8 cellular contexts compared by ENCODE assay signal in genomic region chr20:34363062-34364012, GRCh38. TPM values are rescaled to one million over a fixed set of nuclear protein-coding genes. Genes with fewer than 3 reads are reported as not detected.
DNase-seq lines count a peak whose midpoint lies in the region; ATAC-seq and TF ChIP-seq lines count a peak whose summit lies in the region.

ITCH (plus strand) TSS chr20:34363273; CDS start chr20:34393812, 30,539 bp downstream.

- H3K36me3 ChIP-seq in BJ (ENCODE audit: control insufficient read depth, insufficient read depth, low read length): no peaks in the 10 kb centered on the region

- peak; percentile 87 for ATAC-seq in GM19324 (IDR thresholded peaks at IDR 0.05; ENCODE audit: low FRiP score, unreplicated experiment)
- ATAC-seq in HG03469 (IDR thresholded peaks at IDR 0.05; ENCODE audit: unreplicated experiment): peak; percentile 71
- peak; percentile 97 for ATAC-seq in left lobe of liver

- POLR2A ChIA-PET in BJ (lab: Charles Lee): interaction anchor here (0.6 to 1.0 kb wide), 6 partner anchors 27 to 162 kb away, joined by 3 to 6 read pairs (median 4); no protein-coding TSS in a partner anchor
- POLR2A ChIA-PET in activated CD4-positive, alpha-beta T cell treated with anti-CD3 and anti-CD28 coated beads, Interleukin-2, amount 10 ng/mL, durations not matched to agents 7 days and 5 days (lab: Charles Lee): interaction anchor here (0.6 to 2.3 kb wide), 2 partner anchors 23 to 152 kb away, joined by 3 to 7 read pairs; no protein-coding TSS in a partner anchor

- CTCF ChIA-PET in BJ (lab: Yijun Ruan, JAX): interaction anchor here (0.6 to 1.7 kb wide), 5 partner anchors 8 to 155 kb away, joined by 3 to 9 read pairs (median 4); no protein-coding TSS in a partner anchor
- CTCF ChIA-PET in activated CD4-positive, alpha-beta T cell treated with anti-CD3 and anti-CD28 coated beads, Interleukin-2, amount 10 ng/mL, durations not matched to agents 7 days and 5 days (lab: Charles Lee): interaction anchor here (0.6 to 2.6 kb wide), 9 partner anchors 8 to 990 kb away, joined by 3 to 11 read pairs (median 4); partner anchors contain the start of gene DYNLRB1

- H3K4me3 Mint-ChIP-seq in activated CD4-positive, alpha-beta T cell treated with anti-CD3 and anti-CD28 coated beads, Interleukin-2, amount 10 ng/mL, durations not matched to agents 7 days and 5 days: peak within 1 kb of the TSS; percentile 91

- no peaks in the 10 kb centered on the region for H3K27me3 Mint-ChIP-seq in activated CD4-positive, alpha-beta T cell treated with anti-CD3 and anti-CD28 coated beads, Interleukin-2, amount 10 ng/mL, durations not matched to agents 7 days and 5 days

- no peaks in the 10 kb centered on the region for H3K27me3 ChIP-seq in BJ (ENCODE audit: control insufficient read depth, insufficient read depth, low read length)

- H3K27ac Mint-ChIP-seq in activated CD4-positive, alpha-beta T cell treated with anti-CD3 and anti-CD28 coated beads, Interleukin-2, amount 10 ng/mL, durations not matched to agents 7 days and 5 days: peak within 1 kb of the TSS; percentile 96

- peaks cover 26% of the 10 kb centered on the region for H3K36me3 Mint-ChIP-seq in activated CD4-positive, alpha-beta T cell treated with anti-CD3 and anti-CD28 coated beads, Interleukin-2, amount 10 ng/mL, durations not matched to agents 7 days and 5 days (ENCODE audit: low read depth)

- peaks cover 47% of the 10 kb centered on the region for H3K4me1 Mint-ChIP-seq in activated CD4-positive, alpha-beta T cell treated with anti-CD3 and anti-CD28 coated beads, Interleukin-2, amount 10 ng/mL, durations not matched to agents 7 days and 5 days

- H3K4me3 ChIP-seq in BJ (ENCODE audit: low read depth, low read length): peak within 1 kb of the TSS; percentile 93

- H3K9me3 Mint-ChIP-seq in activated CD4-positive, alpha-beta T cell treated with anti-CD3 and anti-CD28 coated beads, Interleukin-2, amount 10 ng/mL, durations not matched to agents 7 days and 5 days: no peaks in the 10 kb centered on the region

- no peak for TF ChIP-seq CTCF in BJ (IDR thresholded peaks at IDR 0.05; ENCODE audit: insufficient read depth, low read depth, low read length)

- peak; percentile 65 for DNase-seq in BJ (ENCODE audit: low read depth)
- DNase-seq in NCI-H526 treated with DMSO at 0.1 percent for 48 hours (lab: John Stamatoyannopoulos, UW): peak; percentile 95
- peak; percentile 95 for DNase-seq in activated CD4-positive, alpha-beta T cell treated with anti-CD3 and anti-CD28 coated beads, Interleukin-2, amount 10 ng/mL, durations not matched to agents 7 days and 5 days
- DNase-seq in cortex of kidney (lab: John Stamatoyannopoulos, UW): peak; percentile 39
- DNase-seq in left lobe of liver (ENCODE audit: low spot score): peak; percentile 96
- peak; percentile 87 for DNase-seq in stimulated activated CD4-positive, alpha-beta T cell treated with anti-CD3 and anti-CD28 coated beads, Interleukin-2, amount 100 ng/mL, for 4 hours (ENCODE audit: low read depth)

RNA-seq across cellular contexts. Expression of gene ITCH, which starts in this region (rescaled TPM):
- polyA plus RNA-seq in BJ (2011; rRNA removed): 7.8 and 16.6 TPM in 2 replicates
- 19.3 and 29.2 TPM in 2 replicates for polyA minus RNA-seq in BJ (2011; rRNA and poly(A)+ RNA removed)
- total RNA-seq in activated CD4-positive, alpha-beta T cell treated with anti-CD3 and anti-CD28 coated beads, Interleukin-2, amount 10 ng/mL, durations not matched to agents 7 days and 5 days: 10 to 100 TPM; 46.9 to 48.5 TPM
- total RNA-seq in left lobe of liver: 45.6 TPM

Comparison
In these comparisons a context has a peak if more than half of its experiments do, and no peak if none do; other contexts are left out.
1. Peak in every context shown above with its lines: DNase-seq, ATAC-seq and H3K4me3 ChIP-seq.
2. DNase-seq: peak in every context shown above with its lines; median percentile 96 in left lobe of liver; 95 in NCI-H526 treated with DMSO at 0.1 percent for 48 hours; 95 in activated CD4-positive, alpha-beta T cell treated with anti-CD3 and anti-CD28 coated beads, Interleukin-2, amount 10 ng/mL, durations not matched to agents 7 days and 5 days; 87 in stimulated activated CD4-positive, alpha-beta T cell treated with anti-CD3 and anti-CD28 coated beads, Interleukin-2, amount 100 ng/mL, for 4 hours; 65 in BJ; 39 in cortex of kidney.